Comparison of ENCODE assay signal across 11 cellular contexts in the genomic region with DNA sequence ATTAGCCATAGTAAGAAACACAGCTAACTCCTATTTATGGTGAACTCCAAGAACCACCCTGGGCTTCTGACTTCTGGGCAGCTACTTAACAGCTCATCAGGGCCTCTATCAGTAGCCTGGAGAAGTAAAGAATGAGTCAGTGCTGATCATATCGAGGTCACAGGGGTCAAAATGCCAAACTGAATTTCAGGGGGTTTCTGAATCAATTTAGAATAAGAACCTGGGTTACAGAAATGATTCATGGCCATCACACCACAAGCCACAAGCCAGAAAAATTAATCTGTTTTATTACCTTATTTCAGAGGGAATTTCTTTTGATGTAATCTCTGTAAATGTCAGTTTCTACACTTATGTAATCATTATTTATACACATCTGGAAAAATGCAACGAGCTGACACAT.
DNase-seq lines count a peak whose midpoint lies in the region; ATAC-seq, FAIRE-seq and TF ChIP-seq lines count a peak whose summit lies in the region.
"Had no signal": no experiment of that assay in that cellular context is flagged by ENCODE, and none has a peak within 500 bp of the region (broad histone marks: within the 10 kb centered on the region; RNA-seq: fewer than 3 reads in every experiment).

No MANE protein-coding gene starts in this region.

- H3K27ac ChIP-seq in upper lobe of right lung: no peak overlapping the region
- H3K27ac ChIP-seq: SK-N-MC had no signal

- ATAC-seq in GM18520 (IDR thresholded peaks at IDR 0.05; ENCODE audit: unreplicated experiment) (peak; percentile 49), GM21723 (IDR thresholded peaks at IDR 0.05; ENCODE audit: unreplicated experiment) (peak; percentile 59), upper lobe of right lung (no peak)

- H3K36me3 ChIP-seq in upper lobe of right lung: no peaks in the 10 kb centered on the region

- FAIRE-seq in HTR-8/SVneo (lab: Jason Lieb, UNC): no peak

- intact Hi-C loops in upper lobe of right lung (cut with DNase I) (no loop called here), CD14-positive monocyte (cut with micrococcal nuclease) (no loop called here)

- H3K27me3 ChIP-seq in upper lobe of right lung: no peaks in the 10 kb centered on the region

- DNase-seq in HTR-8/SVneo (ENCODE audit: insufficient read length, low spot score) (peak; percentile 19), fibroblast of mammary gland (ENCODE audit: low read depth) (peak; percentile 41), GM13976 (ENCODE audit: low spot score) (no peak), upper lobe of right lung (no peak), CD14-positive monocyte (ENCODE audit: low spot score) (no peak), putamen (ENCODE audit: low spot score) (no peak)
- DNase-seq: activated T-cell treated with anti-CD3 and anti-CD28 coated beads, Interleukin-2, amount 50 U/mL, for 48 hours; NCI-H1417 had no signal

- H3K4me1 ChIP-seq in upper lobe of right lung: no peaks in the 10 kb centered on the region

- in situ Hi-C loops in GM13976 (cut with MboI; ENCODE audit: low sequenced_read_pairs, unreplicated experiment): loop anchor here (10.0 kb wide), 1 partner anchor 63 kb away; a partner anchor contains a TSS

- no peak for TF ChIP-seq CTCF in fibroblast of mammary gland (conservative IDR thresholded peaks at IDR 0.05; ENCODE audit: control insufficient read depth, insufficient read depth, low read depth, low read length)
- no peak for TF ChIP-seq CTCF in GM13976 (IDR thresholded peaks at IDR 0.05; ENCODE audit: borderline replicate concordance, control extremely low read depth, extremely low read depth, insufficient read depth, missing control alignments)
- TF ChIP-seq CTCF in upper lobe of right lung (IDR thresholded peaks at IDR 0.05): no peak
- no peak for TF ChIP-seq CTCF in CD14-positive monocyte (IDR thresholded peaks at IDR 0.05)

- H3K27ac Mint-ChIP-seq in CD14-positive monocyte: no peak overlapping the region

- H3K27me3 Mint-ChIP-seq in CD14-positive monocyte (ENCODE audit: low read depth in 3 of 3): peaks cover 0 to 1% (median 0%) of the 10 kb centered on the region in 3 donors

- no peak overlapping the region for H3K4me3 Mint-ChIP-seq in CD14-positive monocyte

- peaks cover 12% of the 10 kb centered on the region for H3K4me1 Mint-ChIP-seq in CD14-positive monocyte

- H3K36me3 Mint-ChIP-seq in CD14-positive monocyte: no peaks in the 10 kb centered on the region

- no peak overlapping the region for H3K4me3 ChIP-seq in fibroblast of mammary gland (ENCODE audit: control insufficient read depth, low read depth, low read length)
- H3K4me3 ChIP-seq in upper lobe of right lung: no peak overlapping the region
- H3K4me3 ChIP-seq: SK-N-MC had no signal

- no peaks in the 10 kb centered on the region for H3K9me3 ChIP-seq in upper lobe of right lung

- peaks cover 0 to 2% (median 0%) of the 10 kb centered on the region in 7 donors for H3K9me3 Mint-ChIP-seq in CD14-positive monocyte

Comparison
In these comparisons a context has a peak if more than half of its experiments do, and no peak if none do; other contexts are left out.
1. DNase-seq: peak in HTR-8/SVneo (single experiment) and fibroblast of mammary gland (single experiment); none in GM13976 (single experiment), upper lobe of right lung (single experiment), CD14-positive monocyte (single experiment) and putamen (single experiment).